Comparison of ENCODE assay signal across 13 cellular contexts in the genomic region with DNA sequence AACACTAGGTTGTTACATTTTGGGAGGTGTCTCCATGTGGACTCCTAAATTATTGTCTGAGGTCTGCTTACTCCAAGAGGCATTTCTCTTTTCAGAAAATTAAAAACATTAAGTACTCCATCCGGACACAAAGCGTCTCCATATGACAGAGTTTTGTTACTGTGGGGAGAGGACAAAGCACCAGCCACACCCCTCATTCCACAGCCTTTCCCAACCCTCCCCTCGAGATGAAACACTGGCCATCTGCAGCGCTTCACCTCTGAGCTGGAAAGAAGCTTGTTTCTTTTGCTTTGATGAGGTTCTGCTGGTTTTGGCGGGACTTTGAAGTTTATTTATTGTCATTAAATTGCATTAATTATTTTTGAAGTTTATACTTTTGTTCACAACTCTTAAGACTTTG. TPM values are rescaled to one million over a fixed set of nuclear protein-coding genes. Genes with fewer than 3 reads are reported as not detected.
DNase-seq lines count a peak whose midpoint lies in the region; ATAC-seq, FAIRE-seq and TF ChIP-seq lines count a peak whose summit lies in the region.
"Had no signal": no experiment of that assay in that cellular context is flagged by ENCODE, and none has a peak within 500 bp of the region (broad histone marks: within the 10 kb centered on the region; RNA-seq: fewer than 3 reads in every experiment).

No MANE protein-coding gene starts in this region.

- H3K4me1 Mint-ChIP-seq in astrocyte (ENCODE audit: low read depth, unreplicated experiment): peaks cover 9% of the 10 kb centered on the region

- H3K4me1 ChIP-seq in right atrium auricular region (no peaks in the 10 kb centered on the region), astrocyte (ENCODE audit: insufficient read depth, low read length) (peaks cover 6% of the 10 kb centered on the region), mesodermal cell (ENCODE audit: control insufficient read depth, insufficient read depth, low read length, poor library complexity, severe bottlenecking) (peaks cover 13% of the 10 kb centered on the region)

- H3K27ac Mint-ChIP-seq in astrocyte (ENCODE audit: unreplicated experiment): no peak overlapping the region
- H3K27ac Mint-ChIP-seq: activated naive CD8-positive, alpha-beta T cell treated with anti-CD3 and anti-CD28 coated beads, Interleukin-2, amount 10 ng/mL, durations not matched to agents 7 days and 5 days; natural killer cell treated with Interleukin-12 subunit alpha and Interleukin-12 subunit beta and Interleukin-15 and Interleukin-18, amount 100 ng/mL, for 72 hours had no signal

- H3K4me3 ChIP-seq in right atrium auricular region: no peak overlapping the region
- no peak overlapping the region for H3K4me3 ChIP-seq in astrocyte (ENCODE audit: insufficient read depth, low read depth, low read length)
- H3K4me3 ChIP-seq in mesodermal cell (ENCODE audit: extremely low read depth, insufficient read depth, low read length, poor library complexity, severe bottlenecking): no peak overlapping the region

- H4K20me1 ChIP-seq in astrocyte (ENCODE audit: insufficient read depth, low read length): peaks cover 4% of the 10 kb centered on the region

- H3K9me3 ChIP-seq in right atrium auricular region (no peaks in the 10 kb centered on the region), astrocyte (ENCODE audit: insufficient read depth, low read depth, low read length) (no peaks in the 10 kb centered on the region), mesodermal cell (ENCODE audit: control insufficient read depth, low read length) (no peaks in the 10 kb centered on the region)

- peak overlapping the region; percentile 70 for H3K4me2 ChIP-seq in astrocyte (ENCODE audit: low read length)

- H3K36me3 ChIP-seq in right atrium auricular region (no peaks in the 10 kb centered on the region), astrocyte (ENCODE audit: insufficient read depth, low read length) (no peaks in the 10 kb centered on the region), mesodermal cell (ENCODE audit: control insufficient read depth, insufficient read depth, low read length) (no peaks in the 10 kb centered on the region)

- peaks cover 4% of the 10 kb centered on the region for H3K9me3 Mint-ChIP-seq in astrocyte (ENCODE audit: unreplicated experiment)
- H3K9me3 Mint-ChIP-seq: natural killer cell treated with Interleukin-12 subunit alpha and Interleukin-12 subunit beta and Interleukin-15 and Interleukin-18, amount 100 ng/mL, for 72 hours had no signal

- no peaks in the 10 kb centered on the region for H3K36me3 Mint-ChIP-seq in astrocyte (ENCODE audit: low read depth, unreplicated experiment)

- intact Hi-C loops in left ventricle myocardium superior (cut with micrococcal nuclease): loop anchor here (10.0 kb wide), 1 partner anchor 664 kb away; no protein-coding TSS in a partner anchor

- FAIRE-seq in astrocyte (lab: Jason Lieb, UNC): no peak

- H3K4me3 Mint-ChIP-seq in astrocyte (ENCODE audit: unreplicated experiment): no peak overlapping the region
- H3K4me3 Mint-ChIP-seq: activated naive CD8-positive, alpha-beta T cell treated with anti-CD3 and anti-CD28 coated beads, Interleukin-2, amount 10 ng/mL, durations not matched to agents 7 days and 5 days; natural killer cell treated with Interleukin-12 subunit alpha and Interleukin-12 subunit beta and Interleukin-15 and Interleukin-18, amount 100 ng/mL, for 72 hours had no signal

- H3K9ac ChIP-seq in astrocyte (ENCODE audit: low read length): peak overlapping the region; percentile 43

- H3K27me3 ChIP-seq in right atrium auricular region: no peaks in the 10 kb centered on the region
- H3K27me3 ChIP-seq in astrocyte (ENCODE audit: insufficient read depth, low read length): peaks cover 31% of the 10 kb centered on the region

- H2AFZ ChIP-seq in astrocyte (ENCODE audit: low read depth, low read length): no peak overlapping the region

- H3K27ac ChIP-seq in right atrium auricular region: no peak overlapping the region
- H3K27ac ChIP-seq in astrocyte (ENCODE audit: low read depth, low read length): no peak overlapping the region
- peak overlapping the region; percentile 65 for H3K27ac ChIP-seq in mesodermal cell (ENCODE audit: low read depth, low read length, severe bottlenecking)

- peak; percentile 65 for ATAC-seq in left ventricle myocardium superior
- ATAC-seq in HG02678 (IDR thresholded peaks at IDR 0.05; ENCODE audit: unreplicated experiment): no peak
- ATAC-seq in HG02970 (IDR thresholded peaks at IDR 0.05; ENCODE audit: low FRiP score, unreplicated experiment): no peak
- ATAC-seq: natural killer cell treated with Interleukin-12 subunit alpha and Interleukin-12 subunit beta and Interleukin-15 and Interleukin-18, amount 100 ng/mL, for 72 hours had no signal

- no peaks in the 10 kb centered on the region for H3K79me2 ChIP-seq in astrocyte (ENCODE audit: insufficient read depth, low read length)

- no peak for TF ChIP-seq CTCF in right atrium auricular region (IDR thresholded peaks at IDR 0.05)
- TF ChIP-seq CTCF in astrocyte (IDR thresholded peaks at IDR 0.05; ENCODE audit: insufficient read depth, low read depth, low read length): no peak

- no CpG with 5 or more reads among the region's 5 CpGs for whole genome bisulfite sequencing in mesodermal cell (ENCODE audit: insufficient coverage in 2 of 2), 2 experiments

- H3K27me3 Mint-ChIP-seq in astrocyte (ENCODE audit: low read depth, unreplicated experiment): peaks cover 24% of the 10 kb centered on the region

- no peak for DNase-seq in left ventricle myocardium superior
- no peak for DNase-seq in right atrium auricular region (ENCODE audit: low spot score)
- DNase-seq in astrocyte (ENCODE audit: low read depth): peak; percentile 21
- DNase-seq in ureter (ENCODE audit: low spot score): peak; percentile 42
- no peak for DNase-seq in stimulated activated CD4-positive, alpha-beta T cell treated with anti-CD3 and anti-CD28 coated beads, Interleukin-2, amount 100 ng/mL, for 48 hours
- DNase-seq: activated naive CD8-positive, alpha-beta T cell treated with anti-CD3 and anti-CD28 coated beads, Interleukin-2, amount 10 ng/mL, durations not matched to agents 7 days and 5 days; erythroblast; NCI-H446 treated with DMSO at 0.1 percent for 48 hours; SW 1271 had no signal

RNA-seq across cellular contexts. Expression of gene NKD2, which starts 27.7 kb away (rescaled TPM):
- total RNA-seq in left ventricle myocardium superior (3.4 TPM), right atrium auricular region (1 to 10 TPM; 2.4 to 2.8 TPM), astrocyte (0.41 and 0.48 TPM in 2 replicates), ureter (14.2 TPM)
- 8.9 TPM for polyA plus RNA-seq in mesodermal cell (2013, experiment 1 of 2)
- polyA plus RNA-seq in mesodermal cell (2013, experiment 2 of 2): 6.9 TPM

Comparison
In these comparisons a context has a peak if more than half of its experiments do, and no peak if none do; other contexts are left out.
1. DNase-seq: peak in astrocyte (single experiment) and ureter (single experiment); none in left ventricle myocardium superior (single experiment), right atrium auricular region (single experiment) and stimulated activated CD4-positive, alpha-beta T cell treated with anti-CD3 and anti-CD28 coated beads, Interleukin-2, amount 100 ng/mL, for 48 hours (0 of 2).